In genomic region chr5:173806270-173807035, GRCh38 we compare ENCODE assay signal across 15 cellular contexts.
DNase-seq lines count a peak whose midpoint lies in the region; ATAC-seq lines count a peak whose summit lies in the region.
"Had no signal": no experiment of that assay in that cellular context is flagged by ENCODE, and none has a peak within 500 bp of the region (broad histone marks: within the 10 kb centered on the region; RNA-seq: fewer than 3 reads in every experiment).

No MANE protein-coding gene starts in this region.

- DNase-seq in GM23248 (peak; percentile 23), amniotic epithelial cell (ENCODE audit: low read depth) (peak; percentile 66), sciatic nerve (ENCODE audit: low spot score) (no peak), ACHN (no peak), NCI-H2227 (lab: John Stamatoyannopoulos, UW; ENCODE audit: unreplicated experiment) (no peak), HCEC 1CT (no peak), D341Med (ENCODE audit: low spot score) (no peak)
- DNase-seq: AML-193; CD4-positive, alpha-beta T cell; DMS79 treated with DMSO at 0.1 percent for 48 hours; KG1; NCI-H1092 treated with DMSO at 0.1 percent for 48 hours; NCI-H187; SJCRH30 had no signal

- no peak overlapping the region for H2AFZ ChIP-seq in GM23248

- no peaks in the 10 kb centered on the region for H3K36me3 ChIP-seq in GM23248 (ENCODE audit: low read depth)
- H3K36me3 ChIP-seq: SJCRH30 had no signal

- H3K27me3 ChIP-seq in GM23248 (replicated peaks; ENCODE audit: insufficient read depth) (no peaks in the 10 kb centered on the region), layer of hippocampus (ENCODE audit: control insufficient read depth, insufficient read depth, low read length) (no peaks in the 10 kb centered on the region)
- H3K27me3 ChIP-seq: SJCRH30 had no signal

- in situ Hi-C loops in GM23248 (cut with MboI) (no loop called here), ACHN (cut with HindIII; ENCODE audit: low pct_ligation_motif_present, low pct_unique_long_range_greater_than_20kb, low sequenced_read_pairs) (no loop called here)

- H3K9me2 ChIP-seq in GM23248 (ENCODE audit: insufficient read depth), result no peaks in the 10 kb centered on the region

- H3K4me1 ChIP-seq in GM23248 (ENCODE audit: insufficient read depth), result no peaks in the 10 kb centered on the region
- H3K4me1 ChIP-seq: SJCRH30 had no signal

- no peaks in the 10 kb centered on the region for H4K20me1 ChIP-seq in GM23248 (ENCODE audit: insufficient read depth)

- peak; percentile 22 for ATAC-seq in sciatic nerve

- no peaks in the 10 kb centered on the region for H3K79me2 ChIP-seq in GM23248 (ENCODE audit: insufficient read depth)

- H3K27ac ChIP-seq in GM23248 (no peak overlapping the region), layer of hippocampus (ENCODE audit: low read depth, low read length) (peak overlapping the region; percentile 74)
- H3K27ac ChIP-seq: SJCRH30 had no signal

- H3K9me3 ChIP-seq in GM23248 (ENCODE audit: low read depth), result no peaks in the 10 kb centered on the region
- H3K9me3 ChIP-seq: SJCRH30 had no signal

- intact Hi-C loops in sciatic nerve (cut with DNase I), result no loop called here

- no peaks in the 10 kb centered on the region for H3F3A ChIP-seq in GM23248 (ENCODE audit: insufficient read depth)

- H3K4me3 ChIP-seq in GM23248, result no peak overlapping the region
- H3K4me3 ChIP-seq: SJCRH30 had no signal

- 43 to 52% methylated on average over 7 of the region's 7 CpGs for WGBS in GM23248 (ENCODE audit: low coverage in 1 of 2, low lambda C conversion rate in 2 of 2, missing lambda C conversion rate in 2 of 2), 2 experiments

- H3K9ac ChIP-seq in GM23248, result no peak overlapping the region

- no peak overlapping the region for H3K4me2 ChIP-seq in GM23248 (ENCODE audit: unreplicated experiment)

Comparison
In these comparisons a context has a peak if more than half of its experiments do, and no peak if none do; other contexts are left out.
1. DNase-seq: peak in GM23248 (single experiment) and amniotic epithelial cell (single experiment); none in sciatic nerve (single experiment), ACHN (single experiment), NCI-H2227 (single experiment), HCEC 1CT (single experiment) and D341Med (single experiment).